Comparison of ENCODE assay signal across 12 cellular contexts in genomic region chr1:67558449-67559193, GRCh38.
DNase-seq lines count a peak whose midpoint lies in the region; ATAC-seq, FAIRE-seq and TF ChIP-seq lines count a peak whose summit lies in the region.
"Had no signal": no experiment of that assay in that cellular context is flagged by ENCODE, and none has a peak within 500 bp of the region (broad histone marks: within the 10 kb centered on the region; RNA-seq: fewer than 3 reads in every experiment).

No MANE protein-coding gene starts in this region.

- H4K20me1 ChIP-seq in neural progenitor cell (ENCODE audit: low read depth) = no peaks in the 10 kb centered on the region

- TF ChIP-seq POLR2A in esophagus muscularis mucosa (IDR thresholded peaks at IDR 0.05; ENCODE audit: low read depth) = no peak

- no peak for DNase-seq in RWPE1 (ENCODE audit: low spot score)
- no peak for DNase-seq in esophagus muscularis mucosa (ENCODE audit: extremely low spot score)
- DNase-seq in neural progenitor cell (ENCODE audit: low spot score) = no peak
- no peak for DNase-seq in NCI-H1930 (lab: John Stamatoyannopoulos, UW)
- no peak for DNase-seq in SW480 (ENCODE audit: low spot score)
- DNase-seq in NCI-H510A treated with DMSO at 0.1 percent for 48 hours (lab: John Stamatoyannopoulos, UW) = no peak
- DNase-seq in pancreas = no peak
- DNase-seq: activated CD4-positive, alpha-beta memory T cell treated with anti-CD3 and anti-CD28 coated beads for 36 hours; DMS79 had no signal

- H3K9ac ChIP-seq in neural progenitor cell = no peak overlapping the region

- no peak for TF ChIP-seq CTCF in RWPE1 (conservative IDR thresholded peaks at IDR 0.05; ENCODE audit: low read depth)
- no peak for TF ChIP-seq CTCF in esophagus muscularis mucosa (IDR thresholded peaks at IDR 0.05)
- TF ChIP-seq CTCF in neural progenitor cell (IDR thresholded peaks at IDR 0.05) = no peak
- TF ChIP-seq CTCF in pancreas (IDR thresholded peaks at IDR 0.05) = no peak

- H3K36me3 ChIP-seq in esophagus muscularis mucosa = no peaks in the 10 kb centered on the region
- H3K36me3 ChIP-seq in neural progenitor cell = no peaks in the 10 kb centered on the region
- H3K36me3 ChIP-seq in pancreas = no peaks in the 10 kb centered on the region
- H3K36me3 ChIP-seq: adrenal gland had no signal

- H3K4me3 ChIP-seq in esophagus muscularis mucosa (no peak overlapping the region), neural progenitor cell (no peak overlapping the region), pancreas (no peak overlapping the region)
- H3K4me3 ChIP-seq: adrenal gland had no signal

- no peaks in the 10 kb centered on the region for H3K9me3 ChIP-seq in esophagus muscularis mucosa
- no peaks in the 10 kb centered on the region for H3K9me3 ChIP-seq in neural progenitor cell (ENCODE audit: low read depth)
- H3K9me3 ChIP-seq in pancreas = no peaks in the 10 kb centered on the region
- H3K9me3 ChIP-seq: adrenal gland had no signal

- POLR2A ChIA-PET in RWPE1 (lab: Yijun Ruan, JAX; ENCODE audit: low non-redundant PET) = no interaction called here

- H3F3A ChIP-seq in neural progenitor cell (ENCODE audit: low read depth) = no peaks in the 10 kb centered on the region

- no peak overlapping the region for H3K27ac Mint-ChIP-seq in neural progenitor cell
- H3K27ac Mint-ChIP-seq: activated CD4-positive, alpha-beta memory T cell treated with anti-CD3 and anti-CD28 coated beads for 36 hours had no signal

- CTCF ChIA-PET in RWPE1 (lab: Yijun Ruan, JAX) = interaction anchor here (0.5 to 0.6 kb wide), 3 partner anchors 15 to 256 kb away, joined by 3 to 4 read pairs (median 3); no protein-coding TSS in a partner anchor

- no peak overlapping the region for H2AFZ ChIP-seq in neural progenitor cell (replicated peaks)

- peaks cover 25% of the 10 kb centered on the region for H3K4me1 Mint-ChIP-seq in neural progenitor cell

- H3K27me3 Mint-ChIP-seq in neural progenitor cell (ENCODE audit: insufficient read depth, low read depth) = peaks cover 7% of the 10 kb centered on the region

- no peaks in the 10 kb centered on the region for H3K79me2 ChIP-seq in neural progenitor cell (ENCODE audit: low read depth)

- no peak for TF ChIP-seq EP300 in esophagus muscularis mucosa (IDR thresholded peaks at IDR 0.05)

- H3K4me3 Mint-ChIP-seq in neural progenitor cell = peak overlapping the region; percentile 33
- H3K4me3 Mint-ChIP-seq: activated CD4-positive, alpha-beta memory T cell treated with anti-CD3 and anti-CD28 coated beads for 36 hours had no signal

- 86% methylated on average over 8 of the region's 9 CpGs for WGBS in esophagus muscularis mucosa
- 75 to 82% methylated on average over 9 of the region's 9 CpGs for WGBS in pancreas, 2 donors

- H3K4me1 ChIP-seq in esophagus muscularis mucosa (peaks cover 9 to 19% (median 16%) of the 10 kb centered on the region in 4 donors), neural progenitor cell (peaks cover 5% of the 10 kb centered on the region), pancreas (peaks cover 5 to 12% (median 8%) of the 10 kb centered on the region in 3 donors)

- H3K27ac ChIP-seq in RWPE1 = peak overlapping the region; percentile 69
- peak overlapping the region; percentile 37 to 66 (median 46) for H3K27ac ChIP-seq in esophagus muscularis mucosa (replicated peaks in 1 of 4)
- H3K27ac ChIP-seq in neural progenitor cell = no peak overlapping the region
- H3K27ac ChIP-seq in pancreas = no peak overlapping the region
- H3K27ac ChIP-seq: adrenal gland, C4-2B had no signal

- intact Hi-C loops in esophagus muscularis mucosa (cut with DNase I) (loop anchor here (2.0 kb wide), 1 partner anchor 202 kb away; no protein-coding TSS in a partner anchor), pancreas (cut with DNase I) (loop anchor here in 1 of 3 donors (10.0 kb wide), 1 partner anchor 106 kb away; no protein-coding TSS in a partner anchor)

- no peaks in the 10 kb centered on the region for H3K27me3 ChIP-seq in esophagus muscularis mucosa
- no peaks in the 10 kb centered on the region for H3K27me3 ChIP-seq in neural progenitor cell
- no peaks in the 10 kb centered on the region for H3K27me3 ChIP-seq in pancreas
- H3K27me3 ChIP-seq: adrenal gland had no signal

- no peaks in the 10 kb centered on the region for H3K36me3 Mint-ChIP-seq in neural progenitor cell
- H3K36me3 Mint-ChIP-seq: activated CD4-positive, alpha-beta memory T cell treated with anti-CD3 and anti-CD28 coated beads for 36 hours had no signal

- FAIRE-seq in pancreas (lab: Jason Lieb, UNC) = no peak
- FAIRE-seq: TTC549 had no signal

- no peaks in the 10 kb centered on the region for H3K9me3 Mint-ChIP-seq in neural progenitor cell
- H3K9me3 Mint-ChIP-seq: activated CD4-positive, alpha-beta memory T cell treated with anti-CD3 and anti-CD28 coated beads for 36 hours had no signal

- no peak overlapping the region for H3K4me2 ChIP-seq in neural progenitor cell

- no peak for ATAC-seq in pancreas

Comparison
In these comparisons a context has a peak if more than half of its experiments do, and no peak if none do; other contexts are left out.
1. H3K27ac ChIP-seq: peak in RWPE1 (single experiment) and esophagus muscularis mucosa (4 of 4); none in neural progenitor cell (single experiment) and pancreas (0 of 4).